Comparison of ENCODE assay signal across 10 cellular contexts in the genomic region with DNA sequence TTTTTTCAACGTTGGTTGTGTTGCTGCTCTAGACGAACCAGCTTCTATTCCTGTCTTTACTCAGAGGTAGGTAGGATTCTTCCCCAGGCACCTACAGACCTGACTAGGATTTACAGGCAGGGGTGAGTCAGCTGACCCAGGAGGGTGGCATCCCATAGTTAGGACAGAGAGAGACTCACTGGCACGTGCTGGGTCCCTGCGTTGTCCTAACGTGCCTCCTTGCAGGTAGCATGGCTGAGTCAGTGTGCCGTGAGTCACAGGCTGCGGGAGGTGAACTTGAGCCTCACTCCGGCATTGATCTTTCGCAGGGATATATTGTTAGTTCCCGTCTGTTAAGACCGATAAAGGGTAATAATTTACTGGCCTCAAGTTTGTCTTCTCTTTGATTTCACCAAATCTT.
DNase-seq lines count a peak whose midpoint lies in the region; ATAC-seq, FAIRE-seq and TF ChIP-seq lines count a peak whose summit lies in the region.
"Had no signal": no experiment of that assay in that cellular context is flagged by ENCODE, and none has a peak within 500 bp of the region (broad histone marks: within the 10 kb centered on the region; RNA-seq: fewer than 3 reads in every experiment).

No MANE protein-coding gene starts in this region.

- H3K36me3 ChIP-seq in keratinocyte (ENCODE audit: control insufficient read depth in 2 of 2, extremely low read depth in 1 of 2, insufficient read depth in 2 of 2, low read length in 2 of 2): no peaks in the 10 kb centered on the region
- H3K36me3 ChIP-seq in vagina: no peaks in the 10 kb centered on the region
- H3K36me3 ChIP-seq in aorta (ENCODE audit: control insufficient read depth in 1 of 2, insufficient read depth in 2 of 2, low read length in 1 of 2): no peaks in the 10 kb centered on the region
- H3K36me3 ChIP-seq: HAP-1 had no signal

- H3K9ac ChIP-seq in keratinocyte (ENCODE audit: control insufficient read depth, extremely low read depth, insufficient read depth, low read length): no peak overlapping the region

- CTCF ChIA-PET in activated CD8-positive, alpha-beta T cell treated with anti-CD3 and anti-CD28 coated beads for 36 hours (lab: Charles Lee): interaction anchor here (1.6 to 1.7 kb wide), 3 partner anchors 15 to 102 kb away, joined by 4 to 8 read pairs (median 7); partner anchors contain the start of gene PFKFB3

- peak overlapping the region; percentile 66 for H3K4me2 ChIP-seq in keratinocyte (ENCODE audit: control insufficient read depth, extremely low read depth, insufficient read depth, low read depth, low read length)

- WGBS in aorta, 2 donors: 91% methylated on average over 11 of the region's 11 CpGs

- ATAC-seq in activated CD8-positive, alpha-beta T cell treated with anti-CD3 and anti-CD28 coated beads for 36 hours: no peak
- ATAC-seq in GM21528 (IDR thresholded peaks at IDR 0.05; ENCODE audit: low FRiP score, unreplicated experiment): no peak
- no peak for ATAC-seq in aorta (ENCODE audit: low FRiP score)

- dilution Hi-C loops in keratinocyte (cut with MboI; ENCODE audit: extremely low pct_ligation_motif_present, low sequenced_read_pairs): no loop called here

- DNase-seq in stimulated activated CD4-positive, alpha-beta T cell treated with anti-CD3 and anti-CD28 coated beads, Interleukin-15, amount 100 ng/mL, for 48 hours (ENCODE audit: low read depth in 2 of 2): peak; percentile 32 to 59
- DNase-seq in stimulated activated CD4-positive, alpha-beta T cell treated with anti-CD3 and anti-CD28 coated beads, Interleukin-12 subunit alpha, Interleukin-12 subunit beta, amount 100 ng/mL, for 4 hours: no peak
- peak; percentile 42 for DNase-seq in activated CD8-positive, alpha-beta T cell treated with anti-CD3 and anti-CD28 coated beads for 36 hours
- DNase-seq in keratinocyte (ENCODE audit: low read depth, low spot score) (peak; percentile 89), vagina (ENCODE audit: extremely low spot score in 2 of 2) (peak in 1 of 2 donors; percentile 98), NCI-H1417 (lab: John Stamatoyannopoulos, UW) (no peak), aorta (no peak)

- peaks cover 38% of the 10 kb centered on the region for H3K4me1 ChIP-seq in keratinocyte (ENCODE audit: control insufficient read depth, extremely low read depth, insufficient read depth, low read length)
- H3K4me1 ChIP-seq in vagina: peaks cover 53% of the 10 kb centered on the region
- peaks cover 9% of the 10 kb centered on the region in 2 donors for H3K4me1 ChIP-seq in aorta (ENCODE audit: control insufficient read depth in 1 of 2, insufficient read depth in 2 of 2, low read length in 2 of 2)
- H3K4me1 ChIP-seq: HAP-1 had no signal

- peaks cover 8% of the 10 kb centered on the region for H3K9me3 Mint-ChIP-seq in activated CD8-positive, alpha-beta T cell treated with anti-CD3 and anti-CD28 coated beads for 36 hours
- H3K9me3 Mint-ChIP-seq: CD8-positive, alpha-beta memory T cell had no signal

- no peak overlapping the region for H3K4me3 ChIP-seq in keratinocyte (ENCODE audit: control insufficient read depth in 2 of 3, extremely low read depth in 1 of 3, insufficient read depth in 2 of 3, low read depth in 1 of 3, low read length in 3 of 3)
- H3K4me3 ChIP-seq in vagina: no peak overlapping the region
- H3K4me3 ChIP-seq in aorta (ENCODE audit: low read length in 2 of 2): no peak overlapping the region
- H3K4me3 ChIP-seq: HAP-1 had no signal

- POLR2A ChIA-PET in activated CD8-positive, alpha-beta T cell treated with anti-CD3 and anti-CD28 coated beads for 36 hours (lab: Charles Lee): interaction anchor here (1.6 kb wide), 1 partner anchor 97 kb away, joined by 4 read pairs; no protein-coding TSS in a partner anchor

- H3K36me3 Mint-ChIP-seq in activated CD8-positive, alpha-beta T cell treated with anti-CD3 and anti-CD28 coated beads for 36 hours (ENCODE audit: low read depth): peaks cover 21% of the 10 kb centered on the region

- H4K20me1 ChIP-seq in keratinocyte (ENCODE audit: control insufficient read depth, extremely low read depth, insufficient read depth, low read length): no peaks in the 10 kb centered on the region

- H3K4me3 Mint-ChIP-seq in activated CD8-positive, alpha-beta T cell treated with anti-CD3 and anti-CD28 coated beads for 36 hours: no peak overlapping the region

- no peak for TF ChIP-seq CTCF in activated CD8-positive, alpha-beta T cell treated with anti-CD3 and anti-CD28 coated beads for 36 hours (IDR thresholded peaks at IDR 0.05)
- TF ChIP-seq CTCF in keratinocyte (optimal IDR thresholded peaks at IDR 0.05 in 1 of 3, IDR thresholded peaks at IDR 0.05 in 1 of 3, conservative IDR thresholded peaks at IDR 0.05 in 1 of 3; ENCODE audit: extremely low read depth in 1 of 3, insufficient read depth in 2 of 3, low read length in 3 of 3): peak in 1 of 3 experiments; percentile 16
- no peak for TF ChIP-seq CTCF in vagina (IDR thresholded peaks at IDR 0.05)

- H3K9me1 ChIP-seq in keratinocyte (ENCODE audit: control insufficient read depth, extremely low read depth, insufficient read depth, low read length): no peaks in the 10 kb centered on the region

- intact Hi-C loops in activated CD8-positive, alpha-beta T cell treated with anti-CD3 and anti-CD28 coated beads for 36 hours (cut with micrococcal nuclease): no loop called here
- intact Hi-C loops in vagina (cut with DNase I) (no loop called here), aorta (cut with DNase I) (no loop called here)

- H3K4me1 Mint-ChIP-seq in activated CD8-positive, alpha-beta T cell treated with anti-CD3 and anti-CD28 coated beads for 36 hours (ENCODE audit: low read depth): peaks cover 51% of the 10 kb centered on the region

- H2AFZ ChIP-seq in keratinocyte (ENCODE audit: control insufficient read depth, low read length): no peak overlapping the region

- H3K9me3 ChIP-seq in keratinocyte (ENCODE audit: control insufficient read depth, low read depth, low read length): no peaks in the 10 kb centered on the region
- no peaks in the 10 kb centered on the region for H3K9me3 ChIP-seq in vagina
- no peaks in the 10 kb centered on the region for H3K9me3 ChIP-seq in aorta (ENCODE audit: control insufficient read depth, low read length)
- H3K9me3 ChIP-seq: HAP-1 had no signal

- H3K27me3 ChIP-seq in keratinocyte (ENCODE audit: control insufficient read depth, extremely low read depth, insufficient read depth, low read length) (no peaks in the 10 kb centered on the region), vagina (no peaks in the 10 kb centered on the region), aorta (ENCODE audit: control insufficient read depth in 1 of 2, insufficient read depth in 2 of 2, low read length in 1 of 2) (no peaks in the 10 kb centered on the region)

- H3K27ac ChIP-seq in keratinocyte (ENCODE audit: control insufficient read depth, insufficient read depth, low read length) (peak overlapping the region; percentile 67), vagina (peak overlapping the region; percentile 10), aorta (ENCODE audit: low read depth in 1 of 2, low read length in 2 of 2) (peak overlapping the region in 1 of 2 donors; percentile 32)

- FAIRE-seq in keratinocyte (lab: Jason Lieb, UNC): peak; percentile 99

- TF ChIP-seq POLR2A in vagina (IDR thresholded peaks at IDR 0.05): no peak

- no peaks in the 10 kb centered on the region for H3K27me3 Mint-ChIP-seq in activated CD8-positive, alpha-beta T cell treated with anti-CD3 and anti-CD28 coated beads for 36 hours
- H3K27me3 Mint-ChIP-seq: CD8-positive, alpha-beta memory T cell had no signal

- peak overlapping the region; percentile 81 for H3K27ac Mint-ChIP-seq in activated CD8-positive, alpha-beta T cell treated with anti-CD3 and anti-CD28 coated beads for 36 hours

- no peaks in the 10 kb centered on the region for H3K79me2 ChIP-seq in keratinocyte (ENCODE audit: control insufficient read depth, insufficient read depth, low read length)

Comparison
In these comparisons a context has a peak if more than half of its experiments do, and no peak if none do; other contexts are left out.
1. DNase-seq: peak in stimulated activated CD4-positive, alpha-beta T cell treated with anti-CD3 and anti-CD28 coated beads, Interleukin-15, amount 100 ng/mL, for 48 hours (2 of 2), activated CD8-positive, alpha-beta T cell treated with anti-CD3 and anti-CD28 coated beads for 36 hours (single experiment) and keratinocyte (single experiment); none in stimulated activated CD4-positive, alpha-beta T cell treated with anti-CD3 and anti-CD28 coated beads, Interleukin-12 subunit alpha, Interleukin-12 subunit beta, amount 100 ng/mL, for 4 hours (single experiment), NCI-H1417 (0 of 3) and aorta (0 of 2).